In genomic region chr11:84437129-84438123, GRCh38 we compare ENCODE assay signal across 8 cellular contexts.
DNase-seq lines count a peak whose midpoint lies in the region; ATAC-seq, FAIRE-seq and TF ChIP-seq lines count a peak whose summit lies in the region.
"Had no signal": no experiment of that assay in that cellular context is flagged by ENCODE, and none has a peak within 500 bp of the region (broad histone marks: within the 10 kb centered on the region; RNA-seq: fewer than 3 reads in every experiment).

No MANE protein-coding gene starts in this region.

- H2AFZ ChIP-seq in hepatocyte, result peak overlapping the region; percentile 47

- whole genome bisulfite sequencing in hepatocyte (ENCODE audit: low lambda C conversion rate, missing lambda C conversion rate), result 4% methylated on average over 21 of the region's 21 CpGs
- 6 to 14% methylated on average over 15 to 21 of the region's 21 CpGs for WGBS in testis, 2 donors

- intact Hi-C loops in testis (cut with DNase I; ENCODE audit: low total_unique reads), result no loop called here

- H3K4me3 ChIP-seq in hepatocyte (no peak overlapping the region), testis (no peak overlapping the region)
- H3K4me3 ChIP-seq: SK-N-MC had no signal

- peak; percentile 96 for ATAC-seq in HG03025 (IDR thresholded peaks at IDR 0.05; ENCODE audit: low FRiP score, unreplicated experiment)

- TF ChIP-seq POLR2A in testis (IDR thresholded peaks at IDR 0.05), result no peak

- H3K27ac ChIP-seq in hepatocyte (no peak overlapping the region), testis (no peak overlapping the region)
- H3K27ac ChIP-seq: SK-N-MC had no signal

- peak; percentile 59 for FAIRE-seq in GM19239 (lab: Jason Lieb, UNC)

- H3K27me3 ChIP-seq in hepatocyte, result peaks cover 8% of the 10 kb centered on the region
- no peaks in the 10 kb centered on the region for H3K27me3 ChIP-seq in testis

- H3K9me2 ChIP-seq in hepatocyte (replicated peaks; ENCODE audit: insufficient read depth), result no peaks in the 10 kb centered on the region

- H3K9me3 ChIP-seq in hepatocyte (ENCODE audit: low read depth), result no peaks in the 10 kb centered on the region
- H3K9me3 ChIP-seq in testis, result no peaks in the 10 kb centered on the region

- H3K4me2 ChIP-seq in hepatocyte, result peak overlapping the region; percentile 80

- no peaks in the 10 kb centered on the region for H3K4me1 ChIP-seq in hepatocyte (ENCODE audit: insufficient read depth)
- no peaks in the 10 kb centered on the region for H3K4me1 ChIP-seq in testis

- H3K36me3 ChIP-seq in hepatocyte (replicated peaks; ENCODE audit: insufficient read depth, low read depth) (no peaks in the 10 kb centered on the region), testis (ENCODE audit: low read depth, missing control alignments) (no peaks in the 10 kb centered on the region)

- DNase-seq in GM19239 (ENCODE audit: insufficient read length, low spot score), result peak; percentile 0
- DNase-seq in NOMO-1 (lab: John Stamatoyannopoulos, UW; ENCODE audit: unreplicated experiment in 2 of 2), result peak; percentile 50 to 52
- peak; percentile 60 for DNase-seq in hepatocyte (ENCODE audit: low spot score)
- DNase-seq in testis, result peak; percentile 43
- no peak for DNase-seq in NCI-H1048 (lab: John Stamatoyannopoulos, UW)
- no peak for DNase-seq in COLO668 (lab: John Stamatoyannopoulos, UW; ENCODE audit: unreplicated experiment)

- no peaks in the 10 kb centered on the region for H4K20me1 ChIP-seq in hepatocyte (ENCODE audit: insufficient read depth, poor library complexity, severe bottlenecking)

- no peaks in the 10 kb centered on the region for H3K79me2 ChIP-seq in hepatocyte

- TF ChIP-seq CTCF in hepatocyte (IDR thresholded peaks at IDR 0.05; ENCODE audit: poor library complexity) (no peak), testis (IDR thresholded peaks at IDR 0.05) (no peak)

Comparison
In these comparisons a context has a peak if more than half of its experiments do, and no peak if none do; other contexts are left out.
1. DNase-seq: peak in GM19239 (single experiment), NOMO-1 (2 of 2), hepatocyte (single experiment) and testis (single experiment); none in NCI-H1048 (single experiment) and COLO668 (single experiment).